9 cellular contexts compared by ENCODE assay signal in the genomic region with DNA sequence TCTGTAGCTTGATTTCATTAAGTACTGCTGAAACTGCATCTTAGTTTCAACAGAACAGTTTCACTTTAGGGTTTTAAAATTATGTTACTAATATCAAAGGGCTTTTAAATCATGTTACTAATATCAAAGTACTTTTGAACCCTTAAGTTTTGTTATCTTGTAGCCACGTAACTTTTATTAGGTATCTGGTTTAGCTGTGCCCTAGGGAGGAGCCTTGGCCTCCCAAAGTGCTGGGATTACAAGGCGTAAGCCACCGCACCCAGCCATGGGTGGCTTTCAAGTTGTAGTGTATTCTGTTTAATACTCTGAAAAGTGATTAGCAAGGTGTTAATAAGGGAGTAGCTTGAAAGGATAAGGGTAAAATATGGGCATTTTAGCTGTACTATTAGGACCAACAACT. TPM values are rescaled to one million over a fixed set of nuclear protein-coding genes. Genes with fewer than 3 reads are reported as not detected.
A peak's percentile ranks its signal among the peaks of the same experiment; 100 is the strongest.
DNase-seq lines count a peak whose midpoint lies in the region; ATAC-seq and TF ChIP-seq lines count a peak whose summit lies in the region.
"Had no signal": no experiment of that assay in that cellular context is flagged by ENCODE, and none has a peak within 500 bp of the region (broad histone marks: within the 10 kb centered on the region; RNA-seq: fewer than 3 reads in every experiment).

No MANE protein-coding gene starts in this region.

- peaks cover 4% of the 10 kb centered on the region for H3K4me1 ChIP-seq in fibroblast of lung (ENCODE audit: control insufficient read depth, extremely low read depth, insufficient read depth, low read length)

- H3K9me3 ChIP-seq in T-helper 17 cell (ENCODE audit: control insufficient read depth, low read length, poor library complexity, severe bottlenecking) = no peaks in the 10 kb centered on the region
- H3K9me3 ChIP-seq in fibroblast of lung (ENCODE audit: control insufficient read depth, insufficient read depth, low read depth, low read length) = no peaks in the 10 kb centered on the region

- H4K20me1 ChIP-seq in fibroblast of lung (ENCODE audit: control insufficient read depth, extremely low read depth, insufficient read depth, low read length) = no peaks in the 10 kb centered on the region

- H3K4me3 Mint-ChIP-seq in T-helper 17 cell = peak overlapping the region; percentile 97

- TF ChIP-seq CTCF in GM12865 (IDR thresholded peaks at IDR 0.05; ENCODE audit: insufficient read depth, low read depth, low read length, missing control alignments) = no peak
- no peak for TF ChIP-seq CTCF in fibroblast of lung (conservative IDR thresholded peaks at IDR 0.05 in 1 of 2, IDR thresholded peaks at IDR 0.05 in 1 of 2; ENCODE audit: low read depth in 1 of 2, low read length in 2 of 2)
- TF ChIP-seq CTCF in retinal pigment epithelial cell (conservative IDR thresholded peaks at IDR 0.05; ENCODE audit: low read depth, low read length) = no peak

- H3K4me3 ChIP-seq in GM12865 (ENCODE audit: low read depth, low read length) (peak overlapping the region; percentile 62), fibroblast of lung (replicated peaks in 1 of 4; ENCODE audit: control extremely low read depth in 1 of 4, insufficient read depth in 1 of 4, low read depth in 3 of 4, low read length in 4 of 4) (peak overlapping the region; percentile 82 to 99 (median 88)), retinal pigment epithelial cell (ENCODE audit: low read length) (peak overlapping the region; percentile 98)

- H3K36me3 Mint-ChIP-seq in T-helper 17 cell (ENCODE audit: low read depth) = peaks cover 8% of the 10 kb centered on the region

- peaks cover 33% of the 10 kb centered on the region for H3K79me2 ChIP-seq in fibroblast of lung (ENCODE audit: control insufficient read depth, insufficient read depth, low read length)

- peaks cover 27% of the 10 kb centered on the region for H3K4me1 Mint-ChIP-seq in T-helper 17 cell

- no peak for ATAC-seq in T-helper 17 cell
- ATAC-seq in GM19395 (IDR thresholded peaks at IDR 0.05; ENCODE audit: unreplicated experiment) = no peak

- H3K27me3 ChIP-seq in fibroblast of lung (ENCODE audit: control insufficient read depth, insufficient read depth, low read length) = no peaks in the 10 kb centered on the region

- no peak overlapping the region for H2AFZ ChIP-seq in fibroblast of lung (ENCODE audit: low read length)

- H3K4me2 ChIP-seq in fibroblast of lung (ENCODE audit: extremely low read depth, insufficient read depth, low read length) = peak overlapping the region; percentile 98

- H3K36me3 ChIP-seq in fibroblast of lung (ENCODE audit: control insufficient read depth, insufficient read depth, low read length) = peaks cover 6% of the 10 kb centered on the region

- H3K27ac Mint-ChIP-seq in T-helper 17 cell = peak overlapping the region; percentile 29

- H3K27me3 Mint-ChIP-seq in T-helper 17 cell = no peaks in the 10 kb centered on the region

- no peak overlapping the region for H3K27ac ChIP-seq in fibroblast of lung (ENCODE audit: insufficient read depth, low read length)

- peak; percentile 16 for DNase-seq in GM12865 (ENCODE audit: low read depth)
- DNase-seq in T-helper 17 cell = no peak
- DNase-seq in fibroblast of lung (ENCODE audit: low read depth in 2 of 2) = no peak
- DNase-seq in retinal pigment epithelial cell (ENCODE audit: low read depth) = no peak
- DNase-seq in stimulated activated CD4-positive, alpha-beta T cell treated with anti-CD3 and anti-CD28 coated beads, Interleukin-15, amount 100 ng/mL, for 24 hours = no peak
- DNase-seq in AG08395 (ENCODE audit: low spot score) = no peak
- no peak for DNase-seq in HCEC 1CT
- DNase-seq: activated effector memory CD4-positive, alpha-beta T cell treated with Interleukin-2 at 50 U/mL for 16 hours had no signal

- H3K9ac ChIP-seq in fibroblast of lung (ENCODE audit: insufficient read depth, low read length) = no peak overlapping the region

RNA-seq across cellular contexts. Expression of a gene that starts 2.0 kb away (rescaled TPM):
- 10 to 100 TPM; 37.2 to 37.5 TPM for total RNA-seq in T-helper 17 cell
- total RNA-seq in fibroblast of lung = 38.3 and 50.2 TPM in 2 replicates
- polyA plus RNA-seq in fibroblast of lung = 22.3 and 22.7 TPM in 2 replicates
- polyA plus RNA-seq in fibroblast of lung (2012) = 21.2 and 21.8 TPM in 2 replicates
- polyA minus RNA-seq in fibroblast of lung (ENCODE audit: low replicate concordance) = 28.5 and 45.6 TPM in 2 replicates

RNA-seq across cellular contexts. Expression of a gene that starts 55.4 kb away (rescaled TPM):
- total RNA-seq in T-helper 17 cell (10 to 100 TPM; 19.8 to 24.9 TPM), fibroblast of lung (11.8 and 16.3 TPM in 2 replicates)
- polyA plus RNA-seq in fibroblast of lung = 13.1 and 13.7 TPM in 2 replicates
- 11.7 and 13.0 TPM in 2 replicates for polyA plus RNA-seq in fibroblast of lung (2012)
- 53.2 and 73.3 TPM in 2 replicates for polyA minus RNA-seq in fibroblast of lung (ENCODE audit: low replicate concordance)
